In the genomic region with DNA sequence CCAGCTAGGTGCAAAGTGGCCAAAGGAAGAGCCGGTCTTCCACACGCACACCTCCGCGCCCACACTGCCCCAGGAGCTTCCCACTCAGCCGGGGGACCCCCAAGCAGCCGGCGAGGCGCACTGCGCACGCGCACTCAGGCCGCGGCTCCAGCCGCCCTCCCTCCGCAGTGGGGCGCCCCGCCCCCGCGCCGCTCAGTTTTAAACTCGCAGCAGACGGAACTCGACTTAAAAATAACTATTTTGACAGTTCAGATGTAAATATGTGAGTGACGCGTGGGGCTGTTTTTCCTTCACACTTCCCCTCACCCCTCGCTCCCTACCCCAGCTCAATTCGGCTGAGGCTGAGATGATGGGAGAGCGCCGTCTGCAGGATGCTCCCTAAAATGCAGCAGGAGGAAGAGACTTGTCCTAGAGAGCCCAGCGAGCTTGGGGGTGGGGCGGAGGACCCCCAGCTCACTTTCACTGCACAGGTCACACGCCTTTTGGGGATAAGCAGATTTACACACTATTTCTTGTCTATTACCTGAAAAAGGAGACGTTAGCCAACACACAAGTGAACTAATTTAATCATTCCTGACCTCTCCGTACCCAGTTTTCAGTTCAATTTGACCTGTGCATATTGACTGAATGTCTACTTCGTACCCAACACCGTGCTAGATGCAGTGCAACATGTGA, we compare ENCODE assay signal across 8 cellular contexts. TPM values are rescaled to one million over a fixed set of nuclear protein-coding genes. Genes with fewer than 3 reads are reported as not detected.
DNase-seq lines count a peak whose midpoint lies in the region; ATAC-seq, FAIRE-seq and TF ChIP-seq lines count a peak whose summit lies in the region.

No MANE protein-coding gene starts in this region.

- no peaks in the 10 kb centered on the region for H3K9me3 Mint-ChIP-seq in neural crest cell

- H3K27ac ChIP-seq in suprapubic skin = no peak overlapping the region

- DNase-seq in GM12891 (ENCODE audit: insufficient read length, low spot score) (no peak), NT2/D1 (ENCODE audit: low read depth, low spot score) (no peak), activated gamma-delta T cell (lab: John Stamatoyannopoulos, UW) (peak; percentile 38), foreskin melanocyte (peak; percentile 57), neural crest cell (ENCODE audit: low read depth, low spot score) (peak; percentile 76), suprapubic skin (ENCODE audit: low spot score in 2 of 2) (no peak), NCI-H510A treated with DMSO at 0.1 percent for 48 hours (lab: John Stamatoyannopoulos, UW) (no peak)

- TF ChIP-seq POLR2A in GM12891 (IDR thresholded peaks at IDR 0.05; ENCODE audit: low read depth, low read length) (no peak), suprapubic skin (IDR thresholded peaks at IDR 0.05) (no peak)

- no peak overlapping the region for H3K27ac Mint-ChIP-seq in neural crest cell (ENCODE audit: unreplicated experiment)

- no peak for TF ChIP-seq EP300 in suprapubic skin (IDR thresholded peaks at IDR 0.05)

- H3K27me3 ChIP-seq in NT2/D1 (ENCODE audit: insufficient read depth, insufficient read length) = peaks cover 17% of the 10 kb centered on the region
- H3K27me3 ChIP-seq in suprapubic skin = peaks cover 28% of the 10 kb centered on the region

- H3K9me3 ChIP-seq in NT2/D1 (ENCODE audit: insufficient read depth, low read length) = no peaks in the 10 kb centered on the region
- H3K9me3 ChIP-seq in suprapubic skin = no peaks in the 10 kb centered on the region

- H3K36me3 ChIP-seq in NT2/D1 (ENCODE audit: insufficient read depth, insufficient read length, low read length) (no peaks in the 10 kb centered on the region), suprapubic skin (no peaks in the 10 kb centered on the region)

- peak overlapping the region; percentile 15 for H3K9ac ChIP-seq in NT2/D1 (ENCODE audit: insufficient read length, low read depth)

- peak overlapping the region; percentile 86 for H3K4me3 Mint-ChIP-seq in neural crest cell

- no peaks in the 10 kb centered on the region for H3K36me3 Mint-ChIP-seq in neural crest cell (ENCODE audit: low read depth)

- ATAC-seq in GM21825 (IDR thresholded peaks at IDR 0.05; ENCODE audit: unreplicated experiment) = no peak

- H3K4me1 Mint-ChIP-seq in neural crest cell = peaks cover 29% of the 10 kb centered on the region

- peaks cover 3% of the 10 kb centered on the region for H3K27me3 Mint-ChIP-seq in neural crest cell (ENCODE audit: low read depth)

- H3K4me1 ChIP-seq in NT2/D1 (ENCODE audit: insufficient read depth, insufficient read length) (peaks cover 5% of the 10 kb centered on the region), suprapubic skin (peaks cover 8% of the 10 kb centered on the region)

- 12% methylated on average over 15 of the region's 36 CpGs for WGBS in suprapubic skin

- peak overlapping the region; percentile 36 for H3K4me3 ChIP-seq in NT2/D1 (ENCODE audit: insufficient read length, low read depth)
- H3K4me3 ChIP-seq in suprapubic skin = peak overlapping the region; percentile 47

- TF ChIP-seq CTCF in neural crest cell (conservative IDR thresholded peaks at IDR 0.05) (peak; percentile 93), suprapubic skin (IDR thresholded peaks at IDR 0.05) (peak in 1 of 2 donors; percentile 45)

- FAIRE-seq in GM12891 (lab: Jason Lieb, UNC) = peak; percentile 28

TF ChIP-seq in GM12891, 5 proteins besides CTCF, POLR2A, EP300 and RAD21:
- TF ChIP-seq POU2F2 (IDR thresholded peaks at IDR 0.05; ENCODE audit: low read depth, low read length) = no peak
- TF ChIP-seq TAF1 (IDR thresholded peaks at IDR 0.05; ENCODE audit: low read depth, low read length) = no peak
- no peak for TF ChIP-seq SPI1 (IDR thresholded peaks at IDR 0.05; ENCODE audit: low read depth, low read length)
- TF ChIP-seq PAX5 (IDR thresholded peaks at IDR 0.05; ENCODE audit: insufficient read depth, low read length, severe bottlenecking) = no peak
- TF ChIP-seq POLR2AphosphoS5 (IDR thresholded peaks at IDR 0.05; ENCODE audit: low read depth, low read length) = no peak

RNA-seq across cellular contexts. Expression of gene LEMD1, which starts 8.9 kb away (rescaled TPM):
- polyA plus RNA-seq in GM12891 (2012; ENCODE audit: low read depth, missing spikeins) = 0.18 TPM
- total RNA-seq in neural crest cell (10.2 and 10.7 TPM in 2 replicates), suprapubic skin (1 to 10 TPM in 1 of 4 donors, not detected in 3; 5.1 TPM)

RNA-seq across cellular contexts. Expression of gene BLACAT1, which starts 25.1 kb away (rescaled TPM):
- polyA plus RNA-seq in GM12891 (2012; ENCODE audit: low read depth, missing spikeins) = not detected
- total RNA-seq in neural crest cell (3.8 and 3.9 TPM in 2 replicates), suprapubic skin (not detected)

Comparison
In these comparisons a context has a peak if more than half of its experiments do, and no peak if none do; other contexts are left out.
1. DNase-seq: peak in activated gamma-delta T cell (single experiment), foreskin melanocyte (single experiment) and neural crest cell (single experiment); none in GM12891 (single experiment), NT2/D1 (single experiment), suprapubic skin (0 of 2) and NCI-H510A treated with DMSO at 0.1 percent for 48 hours (single experiment).